ENCODE assay signal across 8 cellular contexts in genomic region chr7:135976312-135977019, GRCh38. TPM values are rescaled to one million over a fixed set of nuclear protein-coding genes. Genes with fewer than 3 reads are reported as not detected.
DNase-seq lines count a peak whose midpoint lies in the region; ATAC-seq and TF ChIP-seq lines count a peak whose summit lies in the region.

No MANE protein-coding gene starts in this region.

- intact Hi-C loops in thyroid gland (cut with DNase I) = loop anchor here (10.0 kb wide), 1 partner anchor 312 kb away; the partner anchor contains the start of gene STMP1

- H3K27ac ChIP-seq in duodenal mucosa (ENCODE audit: low read depth, low read length) = peak overlapping the region; percentile 77
- peak overlapping the region; percentile 74 to 88 (median 88) for H3K27ac ChIP-seq in thyroid gland

- H3K4me3 ChIP-seq in duodenal mucosa (ENCODE audit: low read depth in 1 of 2, low read length in 2 of 2) (peak overlapping the region; percentile 84 to 93), thyroid gland (replicated peaks in 1 of 3) (peak overlapping the region; percentile 86 to 99 (median 91))

- H3K27me3 Mint-ChIP-seq in T-helper 1 cell treated with Interleukin-12 subunit alpha and Interleukin-12 subunit beta and Interleukin-4 antibody, amounts not matched to agents 30 μg/mL and 1 μg/mL, for 36 hours (ENCODE audit: low read depth) = no peaks in the 10 kb centered on the region
- H3K27me3 Mint-ChIP-seq in mesothelial cell of epicardium (ENCODE audit: low read depth) = no peaks in the 10 kb centered on the region

- ATAC-seq in GM18498 (IDR thresholded peaks at IDR 0.05; ENCODE audit: unreplicated experiment) (peak; percentile 21), HG03103 (IDR thresholded peaks at IDR 0.05; ENCODE audit: low read depth, unreplicated experiment) (peak; percentile 16)

- H3K4me3 Mint-ChIP-seq in T-helper 1 cell treated with Interleukin-12 subunit alpha and Interleukin-12 subunit beta and Interleukin-4 antibody, amounts not matched to agents 30 μg/mL and 1 μg/mL, for 36 hours = peak overlapping the region; percentile 97
- H3K4me3 Mint-ChIP-seq in mesothelial cell of epicardium = peak overlapping the region; percentile 98

- WGBS in thyroid gland, 2 donors = 2 to 3% methylated on average over 13 of the region's 13 CpGs

- H3K4me1 Mint-ChIP-seq in T-helper 1 cell treated with Interleukin-12 subunit alpha and Interleukin-12 subunit beta and Interleukin-4 antibody, amounts not matched to agents 30 μg/mL and 1 μg/mL, for 36 hours (ENCODE audit: low read depth) = peaks cover 60% of the 10 kb centered on the region
- H3K4me1 Mint-ChIP-seq in mesothelial cell of epicardium = peaks cover 33% of the 10 kb centered on the region

- H3K4me1 ChIP-seq in duodenal mucosa (ENCODE audit: control insufficient read depth in 1 of 2, insufficient read depth in 2 of 2, low read length in 2 of 2) (peaks cover 25 to 34% of the 10 kb centered on the region in 2 donors), thyroid gland (peaks cover 19 to 28% of the 10 kb centered on the region in 2 donors)

- peak overlapping the region; percentile 87 for H3K27ac Mint-ChIP-seq in T-helper 1 cell treated with Interleukin-12 subunit alpha and Interleukin-12 subunit beta and Interleukin-4 antibody, amounts not matched to agents 30 μg/mL and 1 μg/mL, for 36 hours
- H3K27ac Mint-ChIP-seq in mesothelial cell of epicardium = peak overlapping the region; percentile 84

- H3K9me3 Mint-ChIP-seq in T-helper 1 cell treated with Interleukin-12 subunit alpha and Interleukin-12 subunit beta and Interleukin-4 antibody, amounts not matched to agents 30 μg/mL and 1 μg/mL, for 36 hours = no peaks in the 10 kb centered on the region
- H3K9me3 Mint-ChIP-seq in mesothelial cell of epicardium = no peaks in the 10 kb centered on the region

- H3K9me3 ChIP-seq in duodenal mucosa (ENCODE audit: control insufficient read depth in 1 of 2, low read length in 2 of 2) (no peaks in the 10 kb centered on the region), thyroid gland (no peaks in the 10 kb centered on the region)

- H3K27me3 ChIP-seq in duodenal mucosa (ENCODE audit: control insufficient read depth in 1 of 2, insufficient read depth in 2 of 2, low read length in 2 of 2) (no peaks in the 10 kb centered on the region), thyroid gland (no peaks in the 10 kb centered on the region)

- peak overlapping the region; percentile 72 to 77 for H3K9ac ChIP-seq in duodenal mucosa (ENCODE audit: low read depth in 1 of 2, low read length in 2 of 2)

- H3K36me3 ChIP-seq in duodenal mucosa (ENCODE audit: control insufficient read depth in 1 of 2, insufficient read depth in 2 of 2, low read length in 2 of 2) (peaks cover 0 to 6% of the 10 kb centered on the region in 2 donors), thyroid gland (no peaks in the 10 kb centered on the region)

- H3K36me3 Mint-ChIP-seq in T-helper 1 cell treated with Interleukin-12 subunit alpha and Interleukin-12 subunit beta and Interleukin-4 antibody, amounts not matched to agents 30 μg/mL and 1 μg/mL, for 36 hours (ENCODE audit: low read depth) = peaks cover 7% of the 10 kb centered on the region
- no peaks in the 10 kb centered on the region for H3K36me3 Mint-ChIP-seq in mesothelial cell of epicardium

- DNase-seq in A172 (ENCODE audit: low spot score) (peak; percentile 15), mesothelial cell of epicardium (ENCODE audit: low spot score in 2 of 2, unreplicated experiment in 2 of 2) (no peak), thyroid gland (peak; percentile 41 to 48), NCI-H226 (no peak)

- TF ChIP-seq POLR2A in thyroid gland (IDR thresholded peaks at IDR 0.05) = no peak

- TF ChIP-seq CTCF in mesothelial cell of epicardium (IDR thresholded peaks at IDR 0.05; ENCODE audit: unreplicated experiment) (no peak), thyroid gland (IDR thresholded peaks at IDR 0.05) (no peak)

RNA-seq across cellular contexts. Expression of gene MTPN, which starts 0.7 kb away (rescaled TPM):
- total RNA-seq in A172 (2014; rRNA removed; shearing (Covaris generic)) = 129 and 148 TPM in 2 replicates
- total RNA-seq in mesothelial cell of epicardium (112 to 115 TPM (median 114 TPM) in 3 replicates), thyroid gland (100 to 1,000 TPM; 116 to 128 (median 125) TPM)

Comparison
In these comparisons a context has a peak if more than half of its experiments do, and no peak if none do; other contexts are left out.
1. DNase-seq: peak in A172 (single experiment) and thyroid gland (2 of 2); none in mesothelial cell of epicardium (0 of 2) and NCI-H226 (single experiment).